ENCODE assay signal across 1 cellular context in the genomic region with DNA sequence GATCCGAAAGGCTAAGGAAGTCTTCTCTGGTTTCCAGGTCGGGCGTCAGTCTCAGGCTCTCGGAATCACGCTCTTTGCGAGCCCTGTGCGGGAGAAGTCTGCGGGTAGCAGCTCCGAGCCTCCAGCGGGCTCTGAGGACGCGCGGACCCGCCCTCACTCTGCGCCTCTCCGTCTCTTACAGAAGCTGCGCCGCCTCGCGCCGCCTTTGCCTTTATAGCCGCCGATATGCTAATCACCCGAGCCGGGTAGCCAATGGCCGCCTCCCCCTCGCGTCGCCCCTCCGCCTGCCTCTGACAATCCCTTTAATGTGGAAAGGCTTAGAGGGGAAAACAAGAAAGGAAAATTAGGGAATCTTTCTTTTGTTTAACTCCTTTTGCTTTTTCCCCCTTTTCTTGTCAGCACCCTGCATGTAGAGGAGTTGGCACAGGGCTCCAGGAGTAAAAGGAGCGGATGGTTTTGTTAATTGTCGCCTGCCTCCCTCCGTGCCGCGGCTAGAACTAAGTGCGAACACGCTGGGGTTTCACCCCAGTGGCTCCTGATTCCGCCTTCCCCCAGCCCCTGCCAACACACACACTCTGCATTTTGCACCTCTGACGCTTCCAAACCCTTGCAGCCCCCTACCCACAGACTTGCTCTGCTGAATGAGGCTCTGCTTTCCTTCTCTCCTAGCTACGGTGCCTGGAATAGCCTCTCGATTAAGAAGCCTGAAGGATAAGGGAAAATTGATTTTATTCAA.
TF ChIP-seq lines count a peak whose summit lies in the region.

A gene with protein sequence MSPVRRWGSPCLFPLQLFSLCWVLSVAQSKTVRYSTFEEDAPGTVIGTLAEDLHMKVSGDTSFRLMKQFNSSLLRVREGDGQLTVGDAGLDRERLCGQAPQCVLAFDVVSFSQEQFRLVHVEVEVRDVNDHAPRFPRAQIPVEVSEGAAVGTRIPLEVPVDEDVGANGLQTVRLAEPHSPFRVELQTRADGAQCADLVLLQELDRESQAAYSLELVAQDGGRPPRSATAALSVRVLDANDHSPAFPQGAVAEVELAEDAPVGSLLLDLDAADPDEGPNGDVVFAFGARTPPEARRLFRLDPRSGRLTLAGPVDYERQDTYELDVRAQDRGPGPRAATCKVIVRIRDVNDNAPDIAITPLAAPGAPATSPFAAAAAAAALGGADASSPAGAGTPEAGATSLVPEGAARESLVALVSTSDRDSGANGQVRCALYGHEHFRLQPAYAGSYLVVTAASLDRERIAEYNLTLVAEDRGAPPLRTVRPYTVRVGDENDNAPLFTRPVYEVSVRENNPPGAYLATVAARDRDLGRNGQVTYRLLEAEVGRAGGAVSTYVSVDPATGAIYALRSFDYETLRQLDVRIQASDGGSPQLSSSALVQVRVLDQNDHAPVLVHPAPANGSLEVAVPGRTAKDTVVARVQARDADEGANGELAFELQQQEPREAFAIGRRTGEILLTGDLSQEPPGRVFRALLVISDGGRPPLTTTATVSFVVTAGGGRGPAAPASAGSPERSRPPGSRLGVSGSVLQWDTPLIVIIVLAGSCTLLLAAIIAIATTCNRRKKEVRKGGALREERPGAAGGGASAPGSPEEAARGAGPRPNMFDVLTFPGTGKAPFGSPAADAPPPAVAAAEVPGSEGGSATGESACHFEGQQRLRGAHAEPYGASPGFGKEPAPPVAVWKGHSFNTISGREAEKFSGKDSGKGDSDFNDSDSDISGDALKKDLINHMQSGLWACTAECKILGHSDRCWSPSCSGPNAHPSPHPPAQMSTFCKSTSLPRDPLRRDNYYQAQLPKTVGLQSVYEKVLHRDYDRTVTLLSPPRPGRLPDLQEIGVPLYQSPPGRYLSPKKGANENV (minus strand): TSS at position 186 of the 736 bp plus-strand sequence. CDS start 204 bp downstream, outside the sequence.

TF ChIP-seq in GM23338, 12 proteins besides CTCF, POLR2A, EP300 and RAD21 (continued from another document):
- TF ChIP-seq, protein P1, sequence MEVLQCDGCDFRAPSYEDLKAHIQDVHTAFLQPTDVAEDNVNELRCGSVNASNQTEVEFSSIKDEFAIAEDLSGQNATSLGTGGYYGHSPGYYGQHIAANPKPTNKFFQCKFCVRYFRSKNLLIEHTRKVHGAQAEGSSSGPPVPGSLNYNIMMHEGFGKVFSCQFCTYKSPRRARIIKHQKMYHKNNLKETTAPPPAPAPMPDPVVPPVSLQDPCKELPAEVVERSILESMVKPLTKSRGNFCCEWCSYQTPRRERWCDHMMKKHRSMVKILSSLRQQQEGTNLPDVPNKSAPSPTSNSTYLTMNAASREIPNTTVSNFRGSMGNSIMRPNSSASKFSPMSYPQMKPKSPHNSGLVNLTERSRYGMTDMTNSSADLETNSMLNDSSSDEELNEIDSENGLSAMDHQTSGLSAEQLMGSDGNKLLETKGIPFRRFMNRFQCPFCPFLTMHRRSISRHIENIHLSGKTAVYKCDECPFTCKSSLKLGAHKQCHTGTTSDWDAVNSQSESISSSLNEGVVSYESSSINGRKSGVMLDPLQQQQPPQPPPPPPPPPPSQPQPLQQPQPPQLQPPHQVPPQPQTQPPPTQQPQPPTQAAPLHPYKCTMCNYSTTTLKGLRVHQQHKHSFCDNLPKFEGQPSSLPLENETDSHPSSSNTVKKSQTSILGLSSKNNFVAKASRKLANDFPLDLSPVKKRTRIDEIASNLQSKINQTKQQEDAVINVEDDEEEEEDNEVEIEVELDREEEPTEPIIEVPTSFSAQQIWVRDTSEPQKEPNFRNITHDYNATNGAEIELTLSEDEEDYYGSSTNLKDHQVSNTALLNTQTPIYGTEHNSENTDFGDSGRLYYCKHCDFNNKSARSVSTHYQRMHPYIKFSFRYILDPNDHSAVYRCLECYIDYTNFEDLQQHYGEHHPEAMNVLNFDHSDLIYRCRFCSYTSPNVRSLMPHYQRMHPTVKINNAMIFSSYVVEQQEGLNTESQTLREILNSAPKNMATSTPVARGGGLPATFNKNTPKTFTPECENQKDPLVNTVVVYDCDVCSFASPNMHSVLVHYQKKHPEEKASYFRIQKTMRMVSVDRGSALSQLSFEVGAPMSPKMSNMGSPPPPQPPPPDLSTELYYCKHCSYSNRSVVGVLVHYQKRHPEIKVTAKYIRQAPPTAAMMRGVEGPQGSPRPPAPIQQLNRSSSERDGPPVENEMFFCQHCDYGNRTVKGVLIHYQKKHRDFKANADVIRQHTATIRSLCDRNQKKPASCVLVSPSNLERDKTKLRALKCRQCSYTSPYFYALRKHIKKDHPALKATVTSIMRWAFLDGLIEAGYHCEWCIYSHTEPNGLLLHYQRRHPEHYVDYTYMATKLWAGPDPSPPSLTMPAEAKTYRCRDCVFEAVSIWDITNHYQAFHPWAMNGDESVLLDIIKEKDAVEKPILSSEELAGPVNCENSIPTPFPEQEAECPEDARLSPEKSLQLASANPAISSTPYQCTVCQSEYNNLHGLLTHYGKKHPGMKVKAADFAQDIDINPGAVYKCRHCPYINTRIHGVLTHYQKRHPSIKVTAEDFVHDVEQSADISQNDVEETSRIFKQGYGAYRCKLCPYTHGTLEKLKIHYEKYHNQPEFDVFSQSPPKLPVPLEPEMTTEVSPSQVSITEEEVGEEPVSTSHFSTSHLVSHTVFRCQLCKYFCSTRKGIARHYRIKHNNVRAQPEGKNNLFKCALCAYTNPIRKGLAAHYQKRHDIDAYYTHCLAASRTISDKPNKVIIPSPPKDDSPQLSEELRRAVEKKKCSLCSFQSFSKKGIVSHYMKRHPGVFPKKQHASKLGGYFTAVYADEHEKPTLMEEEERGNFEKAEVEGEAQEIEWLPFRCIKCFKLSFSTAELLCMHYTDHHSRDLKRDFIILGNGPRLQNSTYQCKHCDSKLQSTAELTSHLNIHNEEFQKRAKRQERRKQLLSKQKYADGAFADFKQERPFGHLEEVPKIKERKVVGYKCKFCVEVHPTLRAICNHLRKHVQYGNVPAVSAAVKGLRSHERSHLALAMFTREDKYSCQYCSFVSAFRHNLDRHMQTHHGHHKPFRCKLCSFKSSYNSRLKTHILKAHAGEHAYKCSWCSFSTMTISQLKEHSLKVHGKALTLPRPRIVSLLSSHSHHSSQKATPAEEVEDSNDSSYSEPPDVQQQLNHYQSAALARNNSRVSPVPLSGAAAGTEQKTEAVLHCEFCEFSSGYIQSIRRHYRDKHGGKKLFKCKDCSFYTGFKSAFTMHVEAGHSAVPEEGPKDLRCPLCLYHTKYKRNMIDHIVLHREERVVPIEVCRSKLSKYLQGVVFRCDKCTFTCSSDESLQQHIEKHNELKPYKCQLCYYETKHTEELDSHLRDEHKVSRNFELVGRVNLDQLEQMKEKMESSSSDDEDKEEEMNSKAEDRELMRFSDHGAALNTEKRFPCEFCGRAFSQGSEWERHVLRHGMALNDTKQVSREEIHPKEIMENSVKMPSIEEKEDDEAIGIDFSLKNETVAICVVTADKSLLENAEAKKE (CRISPR knock-in tag; IDR thresholded peaks at IDR 0.05), result no peak
- no peak for TF ChIP-seq EZH2phosphoT487 (IDR thresholded peaks at IDR 0.05; ENCODE audit: unreplicated experiment)
- TF ChIP-seq JUNB (IDR thresholded peaks at IDR 0.05; ENCODE audit: unreplicated experiment), result no peak
